ENCODE assay signal across 27 cellular contexts in genomic region chr7:134441264-134441663, GRCh38.
"Had no signal": no experiment of that assay in that cellular context is flagged by ENCODE, and none has a peak within 500 bp of the region (broad histone marks: within the 10 kb centered on the region; RNA-seq: fewer than 3 reads in every experiment).

No MANE protein-coding gene starts in this region.

- FAIRE-seq: colon, endometrium, islet of Langerhans, keratinocyte had no signal

- H3K27ac Mint-ChIP-seq: mesothelial cell of epicardium, naive B cell had no signal

- H3K27ac ChIP-seq: coronary artery, dorsolateral prefrontal cortex, epithelial cell of prostate, esophagus squamous epithelium, left lung, lower lobe of right lung had no signal

- H3K9me3 ChIP-seq: gastrocnemius medialis, mucosa of descending colon had no signal

- H3K27me3 ChIP-seq: dorsolateral prefrontal cortex, esophagus squamous epithelium, gastrocnemius medialis, heart right ventricle, left lung had no signal

- H3K4me3 Mint-ChIP-seq: mesothelial cell of epicardium, naive B cell had no signal

- H3K4me1 Mint-ChIP-seq: naive B cell had no signal

- H3K4me1 ChIP-seq: left lung, lower lobe of right lung had no signal

- DNase-seq: dermis blood vessel endothelial cell; dorsolateral prefrontal cortex; effector CD4-positive, alpha-beta T cell; effector memory CD4-positive, alpha-beta T cell; erythroblast; esophagus squamous epithelium; foreskin fibroblast; foreskin melanocyte; gastrocnemius medialis; glutamatergic neuron; heart right ventricle; hippocampal formation; left cardiac atrium; left lung; left ventricle myocardium superior; lower lobe of right lung; mesenchymal stem cell; mucosa of descending colon; naive B cell had no signal

- H3K4me3 ChIP-seq: coronary artery, dorsolateral prefrontal cortex, esophagus squamous epithelium, gastrocnemius medialis, heart right ventricle, left lung, lower lobe of right lung, mucosa of descending colon had no signal

- H3K27me3 Mint-ChIP-seq: naive B cell had no signal

- ATAC-seq: esophagus mucosa, gastrocnemius medialis, heart right ventricle, left cardiac atrium, left lung, left ventricle myocardium superior, lower lobe of right lung, mucosa of descending colon had no signal
